8 cellular contexts compared by ENCODE assay signal in the genomic region with DNA sequence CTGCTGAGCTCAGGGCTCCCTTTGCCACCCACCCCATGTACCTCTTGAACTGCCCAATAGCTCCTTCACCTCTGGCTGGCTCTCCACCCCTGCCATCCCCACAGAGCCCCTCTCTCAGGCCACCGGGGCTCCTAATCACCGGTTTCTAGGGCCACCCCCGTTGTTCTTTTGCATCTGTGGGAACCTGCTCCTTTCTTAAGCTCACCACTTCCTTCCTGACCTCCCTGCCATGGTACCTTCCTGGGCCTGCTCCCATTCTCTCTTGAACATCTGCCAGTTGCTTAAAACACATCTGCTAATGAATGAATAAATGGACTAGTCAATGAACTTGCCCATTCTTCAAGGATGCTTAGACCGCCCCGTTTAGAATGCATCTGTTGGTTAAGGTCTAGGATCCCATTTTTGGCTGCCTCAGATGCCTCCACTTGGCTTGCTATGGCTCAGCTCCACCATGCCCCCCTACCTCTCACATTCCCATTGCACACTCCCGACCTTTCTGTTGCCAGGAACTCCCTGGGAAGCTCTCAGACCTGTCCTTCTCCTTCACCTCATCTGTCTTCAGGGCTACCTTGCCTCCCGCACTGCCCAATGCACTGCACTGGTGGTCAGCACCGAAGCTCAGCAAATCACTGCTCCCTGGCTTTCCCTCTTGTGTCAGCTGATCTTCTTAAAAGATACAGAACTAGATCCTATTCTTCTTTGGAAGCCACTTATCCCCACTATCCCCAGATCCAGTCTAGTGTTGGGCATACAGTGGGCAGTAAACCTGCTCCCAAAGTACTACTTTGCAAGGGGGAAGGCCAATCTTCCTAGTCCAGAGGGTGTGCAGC. TPM values are rescaled to one million over a fixed set of nuclear protein-coding genes. Genes with fewer than 3 reads are reported as not detected.
A peak's percentile ranks its signal among the peaks of the same experiment; 100 is the strongest.
DNase-seq lines count a peak whose midpoint lies in the region; ATAC-seq and TF ChIP-seq lines count a peak whose summit lies in the region.

No MANE protein-coding gene starts in this region.

- no peak for TF ChIP-seq CTCF in WERI-Rb-1 (IDR thresholded peaks at IDR 0.05; ENCODE audit: low read depth, low read length)

- POLR2A ChIA-PET in activated CD4-positive, alpha-beta T cell treated with anti-CD3 and anti-CD28 coated beads for 36 hours (lab: Charles Lee), result no interaction called here

- H3K9ac ChIP-seq in iPS-20b (ENCODE audit: low read depth, low read length) (peak overlapping the region; percentile 74; the same call in 1 of the 2 replicates), stomach smooth muscle (ENCODE audit: low read length in 2 of 2) (no peak overlapping the region)

- H3K4me3 ChIP-seq in WERI-Rb-1 (ENCODE audit: low read depth, low read length), result no peak overlapping the region
- H3K4me3 ChIP-seq in iPS-20b (ENCODE audit: low read length), result peak overlapping the region; percentile 55
- H3K4me3 ChIP-seq in stomach smooth muscle (ENCODE audit: low read length in 2 of 2), result peak overlapping the region in 1 of 2 donors; percentile 55

- H3K27ac ChIP-seq in WERI-Rb-1 (peak overlapping the region; percentile 71), iPS-20b (ENCODE audit: low read length) (peak overlapping the region; percentile 95), stomach smooth muscle (ENCODE audit: low read length) (peak overlapping the region; percentile 67)

- peaks cover 29% of the 10 kb centered on the region for H3K4me1 ChIP-seq in iPS-20b (ENCODE audit: insufficient read depth, low read length)
- H3K4me1 ChIP-seq in stomach smooth muscle (ENCODE audit: control insufficient read depth, insufficient read depth, low read length), result peaks cover 93% of the 10 kb centered on the region

- peaks cover 97% of the 10 kb centered on the region for H3K36me3 ChIP-seq in WERI-Rb-1
- H3K36me3 ChIP-seq in iPS-20b (ENCODE audit: insufficient read depth, low read depth, low read length), result peaks cover 94% of the 10 kb centered on the region
- peaks cover 52 to 67% of the 10 kb centered on the region in 2 donors for H3K36me3 ChIP-seq in stomach smooth muscle (ENCODE audit: control insufficient read depth in 2 of 2, insufficient read depth in 2 of 2, low read length in 2 of 2)

- H3K9me3 ChIP-seq in WERI-Rb-1 (ENCODE audit: severe bottlenecking), result no peaks in the 10 kb centered on the region
- H3K9me3 ChIP-seq in iPS-20b (ENCODE audit: insufficient read depth, low read depth, low read length), result no peaks in the 10 kb centered on the region
- H3K9me3 ChIP-seq in stomach smooth muscle (ENCODE audit: control insufficient read depth in 2 of 2, low read length in 2 of 2), result no peaks in the 10 kb centered on the region

- ATAC-seq in activated CD4-positive, alpha-beta T cell treated with anti-CD3 and anti-CD28 coated beads for 36 hours, result no peak
- ATAC-seq in HG02973 (IDR thresholded peaks at IDR 0.05; ENCODE audit: unreplicated experiment), result no peak

- CTCF ChIA-PET in activated CD4-positive, alpha-beta T cell treated with anti-CD3 and anti-CD28 coated beads for 36 hours (lab: Charles Lee), result interaction anchor here (0.7 to 2.2 kb wide), 8 partner anchors 13 to 166 kb away, joined by 3 to 12 read pairs (median 5); no protein-coding TSS in a partner anchor

- no peaks in the 10 kb centered on the region for H3K27me3 Mint-ChIP-seq in activated CD4-positive, alpha-beta T cell treated with anti-CD3 and anti-CD28 coated beads for 36 hours
- H3K27me3 Mint-ChIP-seq in activated T-helper 2 cell treated with anti-CD3 and anti-CD28 coated beads, Interferon-gamma antibody, Interleukin-2, Interleukin-4, amounts not matched to agents 10 μg/mL and 5 μg/mL and 100 μg/mL, durations not matched to agents 14 hours and 24 hours and 36 hours (ENCODE audit: low read depth), result peaks cover 23% of the 10 kb centered on the region

- H3K27me3 ChIP-seq in WERI-Rb-1 (ENCODE audit: insufficient read depth, low read depth, severe bottlenecking) (no peaks in the 10 kb centered on the region), iPS-20b (ENCODE audit: insufficient read depth, low read length) (no peaks in the 10 kb centered on the region), stomach smooth muscle (ENCODE audit: control insufficient read depth in 1 of 2, insufficient read depth in 2 of 2, low read length in 2 of 2) (no peaks in the 10 kb centered on the region)

- intact Hi-C loops in activated CD4-positive, alpha-beta T cell treated with anti-CD3 and anti-CD28 coated beads for 36 hours (cut with DNase I, micrococcal nuclease), result no loop called here
- intact Hi-C loops in activated T-helper 2 cell treated with anti-CD3 and anti-CD28 coated beads, Interferon-gamma antibody, Interleukin-2, Interleukin-4, amounts not matched to agents 10 μg/mL and 5 μg/mL and 100 μg/mL, durations not matched to agents 14 hours and 24 hours and 36 hours (cut with micrococcal nuclease), result no loop called here

- no peaks in the 10 kb centered on the region for H3K9me3 Mint-ChIP-seq in activated CD4-positive, alpha-beta T cell treated with anti-CD3 and anti-CD28 coated beads for 36 hours (ENCODE audit: low read depth)
- no peaks in the 10 kb centered on the region for H3K9me3 Mint-ChIP-seq in activated T-helper 2 cell treated with anti-CD3 and anti-CD28 coated beads, Interferon-gamma antibody, Interleukin-2, Interleukin-4, amounts not matched to agents 10 μg/mL and 5 μg/mL and 100 μg/mL, durations not matched to agents 14 hours and 24 hours and 36 hours

- no peak for DNase-seq in activated CD4-positive, alpha-beta T cell treated with anti-CD3 and anti-CD28 coated beads for 36 hours
- DNase-seq in activated CD4-positive, alpha-beta T cell treated with anti-CD3 and anti-CD28 coated beads for 1 hour, result no peak
- no peak for DNase-seq in WERI-Rb-1
- no peak for DNase-seq in activated T-helper 2 cell treated with anti-CD3 and anti-CD28 coated beads, Interferon-gamma antibody, Interleukin-2, Interleukin-4, amounts not matched to agents 10 μg/mL and 5 μg/mL and 100 μg/mL, durations not matched to agents 14 hours and 24 hours and 36 hours (ENCODE audit: low spot score)
- DNase-seq in activated CD8-positive, alpha-beta memory T cell treated with anti-CD3 and anti-CD28 coated beads, Interleukin-2, amount 50 U/mL, for 4 hours, result no peak

- peak overlapping the region; percentile 38 for H3K4me3 Mint-ChIP-seq in activated CD4-positive, alpha-beta T cell treated with anti-CD3 and anti-CD28 coated beads for 36 hours
- no peak overlapping the region for H3K4me3 Mint-ChIP-seq in activated T-helper 2 cell treated with anti-CD3 and anti-CD28 coated beads, Interferon-gamma antibody, Interleukin-2, Interleukin-4, amounts not matched to agents 10 μg/mL and 5 μg/mL and 100 μg/mL, durations not matched to agents 14 hours and 24 hours and 36 hours (ENCODE audit: low read depth)

- H3K27ac Mint-ChIP-seq in activated CD4-positive, alpha-beta T cell treated with anti-CD3 and anti-CD28 coated beads for 36 hours, result no peak overlapping the region
- H3K27ac Mint-ChIP-seq in activated T-helper 2 cell treated with anti-CD3 and anti-CD28 coated beads, Interferon-gamma antibody, Interleukin-2, Interleukin-4, amounts not matched to agents 10 μg/mL and 5 μg/mL and 100 μg/mL, durations not matched to agents 14 hours and 24 hours and 36 hours, result no peak overlapping the region

- no peaks in the 10 kb centered on the region for H3K36me3 Mint-ChIP-seq in activated CD4-positive, alpha-beta T cell treated with anti-CD3 and anti-CD28 coated beads for 36 hours (ENCODE audit: low read depth)
- H3K36me3 Mint-ChIP-seq in activated T-helper 2 cell treated with anti-CD3 and anti-CD28 coated beads, Interferon-gamma antibody, Interleukin-2, Interleukin-4, amounts not matched to agents 10 μg/mL and 5 μg/mL and 100 μg/mL, durations not matched to agents 14 hours and 24 hours and 36 hours (ENCODE audit: low read depth), result no peaks in the 10 kb centered on the region

- peaks cover 25% of the 10 kb centered on the region for H3K4me1 Mint-ChIP-seq in activated CD4-positive, alpha-beta T cell treated with anti-CD3 and anti-CD28 coated beads for 36 hours
- peaks cover 11% of the 10 kb centered on the region for H3K4me1 Mint-ChIP-seq in activated T-helper 2 cell treated with anti-CD3 and anti-CD28 coated beads, Interferon-gamma antibody, Interleukin-2, Interleukin-4, amounts not matched to agents 10 μg/mL and 5 μg/mL and 100 μg/mL, durations not matched to agents 14 hours and 24 hours and 36 hours (ENCODE audit: low read depth)

RNA-seq across cellular contexts. Expression of a gene that starts 9.1 kb away (rescaled TPM):
- under 1 TPM; 0.32 to 0.42 TPM for total RNA-seq in activated CD4-positive, alpha-beta T cell treated with anti-CD3 and anti-CD28 coated beads for 36 hours
- total RNA-seq in activated T-helper 2 cell treated with anti-CD3 and anti-CD28 coated beads, Interferon-gamma antibody, Interleukin-2, Interleukin-4, amounts not matched to agents 10 μg/mL and 5 μg/mL and 100 μg/mL, durations not matched to agents 14 hours and 24 hours and 36 hours, result not detected in 2 replicates
